ENCODE assay signal across 8 cellular contexts in the genomic region with DNA sequence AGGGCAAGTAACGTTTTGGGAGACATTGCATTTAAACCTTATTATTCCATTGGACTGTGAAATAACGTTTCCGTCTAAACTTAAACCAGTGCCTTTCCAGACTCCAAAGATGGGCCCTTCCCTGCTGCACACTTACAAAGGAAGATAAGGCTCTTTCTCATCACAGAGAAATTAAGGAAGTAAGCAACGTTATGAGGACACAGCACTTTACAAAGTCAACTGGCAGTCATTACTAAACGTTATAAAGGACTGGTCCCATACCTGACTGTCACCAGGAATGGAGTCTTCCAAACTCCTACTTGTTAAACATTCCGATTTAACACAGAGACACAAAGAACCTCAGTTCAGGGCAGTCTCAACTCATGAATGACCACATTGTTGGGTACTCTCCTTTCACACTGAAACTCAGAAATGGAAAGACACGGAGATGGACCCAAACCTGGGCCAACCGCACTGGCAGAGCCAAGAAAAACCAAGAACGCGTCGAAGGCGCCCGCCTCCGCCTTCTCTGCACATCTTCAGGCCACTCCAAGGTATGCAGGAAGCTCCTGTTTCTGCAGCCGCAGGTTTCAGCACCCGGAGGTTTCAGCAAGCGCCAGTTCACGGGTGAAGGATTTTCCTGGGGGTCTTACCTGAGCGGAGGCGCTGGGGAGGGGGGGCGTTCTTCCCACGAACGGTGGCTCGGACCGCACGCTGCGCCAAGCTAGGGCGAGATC. TPM values are rescaled to one million over a fixed set of nuclear protein-coding genes. Genes with fewer than 3 reads are reported as not detected.
DNase-seq lines count a peak whose midpoint lies in the region; ATAC-seq and TF ChIP-seq lines count a peak whose summit lies in the region.

No MANE protein-coding gene starts in this region.

- no peaks in the 10 kb centered on the region for H3K4me1 ChIP-seq in parathyroid adenoma

- peak overlapping the region; percentile 78 for H3K4me2 ChIP-seq in parathyroid adenoma (ENCODE audit: low read length)

- peak overlapping the region; percentile 54 for H3K27ac ChIP-seq in parathyroid adenoma

- DNase-seq in activated CD8-positive, alpha-beta memory T cell treated with anti-CD3 and anti-CD28 coated beads, Interleukin-2, amount 10 ng/mL, durations not matched to agents 7 days and 5 days: no peak
- no peak for DNase-seq in activated CD8-positive, alpha-beta memory T cell treated with anti-CD3 and anti-CD28 coated beads, Interleukin-2, amount 50 U/mL, for 48 hours
- DNase-seq in HFF-Myc (ENCODE audit: extremely low read depth, low read depth) (no peak), MV-4-11 (lab: John Stamatoyannopoulos, UW) (peak; percentile 64), glomerular visceral epithelial cell (ENCODE audit: extremely low spot score) (peak; percentile 65)
- DNase-seq in activated T-helper 2 cell treated with anti-CD3 and anti-CD28 coated beads, Interferon-gamma antibody, Interleukin-2, Interleukin-4, amounts not matched to agents 10 μg/mL and 5 μg/mL and 100 μg/mL, durations not matched to agents 14 hours and 24 hours and 36 hours (ENCODE audit: low spot score): no peak

- TF ChIP-seq CTCF in HFF-Myc (IDR thresholded peaks at IDR 0.05; ENCODE audit: low read depth, low read length, missing control alignments) (no peak), parathyroid adenoma (IDR thresholded peaks at IDR 0.05) (no peak)

- no peaks in the 10 kb centered on the region for H3K36me3 ChIP-seq in parathyroid adenoma (ENCODE audit: control insufficient read depth, insufficient read depth, low read length)

- peak overlapping the region; percentile 88 for H3K4me3 ChIP-seq in HFF-Myc (replicated peaks; ENCODE audit: low read depth, low read length)
- H3K4me3 ChIP-seq in parathyroid adenoma (ENCODE audit: low read depth, low read length): peak overlapping the region; percentile 78

- no peaks in the 10 kb centered on the region for H3K9me3 Mint-ChIP-seq in activated CD8-positive, alpha-beta memory T cell treated with anti-CD3 and anti-CD28 coated beads, Interleukin-2, amount 10 ng/mL, durations not matched to agents 7 days and 5 days (ENCODE audit: low read depth)
- H3K9me3 Mint-ChIP-seq in activated T-helper 2 cell treated with anti-CD3 and anti-CD28 coated beads, Interferon-gamma antibody, Interleukin-2, Interleukin-4, amounts not matched to agents 10 μg/mL and 5 μg/mL and 100 μg/mL, durations not matched to agents 14 hours and 24 hours and 36 hours: no peaks in the 10 kb centered on the region

- intact Hi-C loops in activated T-helper 2 cell treated with anti-CD3 and anti-CD28 coated beads, Interferon-gamma antibody, Interleukin-2, Interleukin-4, amounts not matched to agents 10 μg/mL and 5 μg/mL and 100 μg/mL, durations not matched to agents 14 hours and 24 hours and 36 hours (cut with micrococcal nuclease): no loop called here

- no peaks in the 10 kb centered on the region for H3K27me3 Mint-ChIP-seq in activated CD8-positive, alpha-beta memory T cell treated with anti-CD3 and anti-CD28 coated beads, Interleukin-2, amount 10 ng/mL, durations not matched to agents 7 days and 5 days
- H3K27me3 Mint-ChIP-seq in activated T-helper 2 cell treated with anti-CD3 and anti-CD28 coated beads, Interferon-gamma antibody, Interleukin-2, Interleukin-4, amounts not matched to agents 10 μg/mL and 5 μg/mL and 100 μg/mL, durations not matched to agents 14 hours and 24 hours and 36 hours (ENCODE audit: low read depth): no peaks in the 10 kb centered on the region

- peak overlapping the region; percentile 85 for H3K4me3 Mint-ChIP-seq in activated CD8-positive, alpha-beta memory T cell treated with anti-CD3 and anti-CD28 coated beads, Interleukin-2, amount 10 ng/mL, durations not matched to agents 7 days and 5 days
- peak overlapping the region; percentile 91 for H3K4me3 Mint-ChIP-seq in activated T-helper 2 cell treated with anti-CD3 and anti-CD28 coated beads, Interferon-gamma antibody, Interleukin-2, Interleukin-4, amounts not matched to agents 10 μg/mL and 5 μg/mL and 100 μg/mL, durations not matched to agents 14 hours and 24 hours and 36 hours (ENCODE audit: low read depth)

- ATAC-seq in activated CD8-positive, alpha-beta memory T cell treated with anti-CD3 and anti-CD28 coated beads, Interleukin-2, amount 10 ng/mL, durations not matched to agents 7 days and 5 days: peak; percentile 1
- ATAC-seq in HG03565 (IDR thresholded peaks at IDR 0.05; ENCODE audit: unreplicated experiment): no peak

- H3K9ac ChIP-seq in parathyroid adenoma: no peak overlapping the region

- CTCF ChIA-PET in activated CD8-positive, alpha-beta memory T cell treated with anti-CD3 and anti-CD28 coated beads, Interleukin-2, amount 10 ng/mL, durations not matched to agents 7 days and 5 days (lab: Charles Lee): interaction anchor here (1.0 kb wide), 1 partner anchor 23 kb away, joined by 3 read pairs; no protein-coding TSS in a partner anchor

- H3K27ac Mint-ChIP-seq in activated CD8-positive, alpha-beta memory T cell treated with anti-CD3 and anti-CD28 coated beads, Interleukin-2, amount 10 ng/mL, durations not matched to agents 7 days and 5 days: peak overlapping the region; percentile 75
- peak overlapping the region; percentile 82 for H3K27ac Mint-ChIP-seq in activated T-helper 2 cell treated with anti-CD3 and anti-CD28 coated beads, Interferon-gamma antibody, Interleukin-2, Interleukin-4, amounts not matched to agents 10 μg/mL and 5 μg/mL and 100 μg/mL, durations not matched to agents 14 hours and 24 hours and 36 hours

- H3K9me3 ChIP-seq in parathyroid adenoma (ENCODE audit: control insufficient read depth, low read length): no peaks in the 10 kb centered on the region

- H3K4me1 Mint-ChIP-seq in activated CD8-positive, alpha-beta memory T cell treated with anti-CD3 and anti-CD28 coated beads, Interleukin-2, amount 10 ng/mL, durations not matched to agents 7 days and 5 days: peaks cover 25% of the 10 kb centered on the region
- peaks cover 27% of the 10 kb centered on the region for H3K4me1 Mint-ChIP-seq in activated T-helper 2 cell treated with anti-CD3 and anti-CD28 coated beads, Interferon-gamma antibody, Interleukin-2, Interleukin-4, amounts not matched to agents 10 μg/mL and 5 μg/mL and 100 μg/mL, durations not matched to agents 14 hours and 24 hours and 36 hours (ENCODE audit: low read depth)

- peak overlapping the region; percentile 89 for H2AFZ ChIP-seq in parathyroid adenoma

- H3K27me3 ChIP-seq in parathyroid adenoma (ENCODE audit: control insufficient read depth, insufficient read depth, low read length): no peaks in the 10 kb centered on the region

- H3K79me2 ChIP-seq in parathyroid adenoma: peaks cover 6% of the 10 kb centered on the region

- H3K36me3 Mint-ChIP-seq in activated CD8-positive, alpha-beta memory T cell treated with anti-CD3 and anti-CD28 coated beads, Interleukin-2, amount 10 ng/mL, durations not matched to agents 7 days and 5 days: peaks cover 8% of the 10 kb centered on the region
- H3K36me3 Mint-ChIP-seq in activated T-helper 2 cell treated with anti-CD3 and anti-CD28 coated beads, Interferon-gamma antibody, Interleukin-2, Interleukin-4, amounts not matched to agents 10 μg/mL and 5 μg/mL and 100 μg/mL, durations not matched to agents 14 hours and 24 hours and 36 hours (ENCODE audit: low read depth): peaks cover 10% of the 10 kb centered on the region

RNA-seq across cellular contexts. Expression of a gene that starts 0.7 kb away (rescaled TPM):
- total RNA-seq in activated CD8-positive, alpha-beta memory T cell treated with anti-CD3 and anti-CD28 coated beads, Interleukin-2, amount 10 ng/mL, durations not matched to agents 7 days and 5 days: 10 to 100 TPM; 20.7 to 32.0 TPM
- 36.9 TPM in 2 replicates for total RNA-seq in activated T-helper 2 cell treated with anti-CD3 and anti-CD28 coated beads, Interferon-gamma antibody, Interleukin-2, Interleukin-4, amounts not matched to agents 10 μg/mL and 5 μg/mL and 100 μg/mL, durations not matched to agents 14 hours and 24 hours and 36 hours

Comparison
In these comparisons a context has a peak if more than half of its experiments do, and no peak if none do; other contexts are left out.
1. DNase-seq: peak in MV-4-11 (single experiment) and glomerular visceral epithelial cell (single experiment); none in activated CD8-positive, alpha-beta memory T cell treated with anti-CD3 and anti-CD28 coated beads, Interleukin-2, amount 10 ng/mL, durations not matched to agents 7 days and 5 days (single experiment), activated CD8-positive, alpha-beta memory T cell treated with anti-CD3 and anti-CD28 coated beads, Interleukin-2, amount 50 U/mL, for 48 hours (single experiment), HFF-Myc (single experiment) and activated T-helper 2 cell treated with anti-CD3 and anti-CD28 coated beads, Interferon-gamma antibody, Interleukin-2, Interleukin-4, amounts not matched to agents 10 μg/mL and 5 μg/mL and 100 μg/mL, durations not matched to agents 14 hours and 24 hours and 36 hours (single experiment).